In genomic region chr5:140925806-140926205, GRCh38 we compare ENCODE assay signal across 9 cellular contexts. TPM values are rescaled to one million over a fixed set of nuclear protein-coding genes. Genes with fewer than 3 reads are reported as not detected.
A peak's percentile ranks its signal among the peaks of the same experiment; 100 is the strongest.
DNase-seq lines count a peak whose midpoint lies in the region; ATAC-seq and TF ChIP-seq lines count a peak whose summit lies in the region.
"Had no signal": no experiment of that assay in that cellular context is flagged by ENCODE, and none has a peak within 500 bp of the region (broad histone marks: within the 10 kb centered on the region; RNA-seq: fewer than 3 reads in every experiment).

No MANE protein-coding gene starts in this region.

- H3K27me3 ChIP-seq in PC-9 (ENCODE audit: insufficient read depth, low read depth) (no peaks in the 10 kb centered on the region), gastroesophageal sphincter (peaks cover 33% of the 10 kb centered on the region), parathyroid adenoma (ENCODE audit: control insufficient read depth, insufficient read depth, low read length) (no peaks in the 10 kb centered on the region)

- no peak overlapping the region for H3K27ac ChIP-seq in PC-9
- peak overlapping the region in 3 of 4 donors; percentile 79 to 81 (median 80) for H3K27ac ChIP-seq in gastroesophageal sphincter
- H3K27ac ChIP-seq in parathyroid adenoma, result peak overlapping the region; percentile 87

- H2AFZ ChIP-seq in PC-9 (peak overlapping the region; percentile 67; the same call in 1 of the 2 replicates), parathyroid adenoma (peak overlapping the region; percentile 94)

- peaks cover 1% of the 10 kb centered on the region for H3K4me1 Mint-ChIP-seq in activated CD4-positive, alpha-beta memory T cell treated with anti-CD3 and anti-CD28 coated beads, Interleukin-2, amount 10 ng/mL, durations not matched to agents 7 days and 5 days

- H3K4me1 ChIP-seq in PC-9 (replicated peaks; ENCODE audit: insufficient read depth) (no peaks in the 10 kb centered on the region), gastroesophageal sphincter (peaks cover 0 to 26% (median 11%) of the 10 kb centered on the region in 3 donors), parathyroid adenoma (peaks cover 6% of the 10 kb centered on the region)

- H3K36me3 Mint-ChIP-seq in activated CD4-positive, alpha-beta memory T cell treated with anti-CD3 and anti-CD28 coated beads, Interleukin-2, amount 10 ng/mL, durations not matched to agents 7 days and 5 days (ENCODE audit: low read depth), result peaks cover 2% of the 10 kb centered on the region

- TF ChIP-seq EP300 in gastroesophageal sphincter (IDR thresholded peaks at IDR 0.05), result no peak

- TF ChIP-seq CTCF in PC-9 (conservative IDR thresholded peaks at IDR 0.05) (no peak), gastroesophageal sphincter (IDR thresholded peaks at IDR 0.05) (no peak), parathyroid adenoma (IDR thresholded peaks at IDR 0.05) (no peak)

- peaks cover 21% of the 10 kb centered on the region for H3K27me3 Mint-ChIP-seq in activated CD4-positive, alpha-beta memory T cell treated with anti-CD3 and anti-CD28 coated beads, Interleukin-2, amount 10 ng/mL, durations not matched to agents 7 days and 5 days

- CTCF ChIA-PET in PC-9 (lab: Charles Lee), result interaction anchor here (1.3 to 2.4 kb wide), 3 partner anchors 79 to 116 kb away, joined by 3 to 26 read pairs (median 3); no protein-coding TSS in a partner anchor
- CTCF ChIA-PET in activated CD4-positive, alpha-beta memory T cell treated with anti-CD3 and anti-CD28 coated beads, Interleukin-2, amount 10 ng/mL, durations not matched to agents 7 days and 5 days (lab: Charles Lee), result no interaction called here

- H3F3A ChIP-seq in PC-9 (ENCODE audit: insufficient read depth, low read depth), result no peaks in the 10 kb centered on the region

- peak overlapping the region; percentile 63 for H3K4me2 ChIP-seq in PC-9
- H3K4me2 ChIP-seq in parathyroid adenoma (ENCODE audit: low read length), result peak overlapping the region; percentile 90

- BruUV-seq in PC-9 (replicated peaks; lab: Mats Ljungman, UMichigan), result no TSS peak

- ATAC-seq in gastroesophageal sphincter, result no peak
- no peak for ATAC-seq in HG03159 (IDR thresholded peaks at IDR 0.05; ENCODE audit: unreplicated experiment)

- H3K36me3 ChIP-seq in PC-9 (ENCODE audit: low read depth), result no peaks in the 10 kb centered on the region
- no peaks in the 10 kb centered on the region for H3K36me3 ChIP-seq in gastroesophageal sphincter
- no peaks in the 10 kb centered on the region for H3K36me3 ChIP-seq in parathyroid adenoma (ENCODE audit: control insufficient read depth, insufficient read depth, low read length)

- peak overlapping the region; percentile 35; the same call in 1 of the 2 replicates for H3K4me3 ChIP-seq in PC-9
- H3K4me3 ChIP-seq in gastroesophageal sphincter, result peak overlapping the region; percentile 45 to 61
- H3K4me3 ChIP-seq in parathyroid adenoma (ENCODE audit: low read depth, low read length), result peak overlapping the region; percentile 77

- no peak overlapping the region for H3K4me3 Mint-ChIP-seq in activated CD4-positive, alpha-beta memory T cell treated with anti-CD3 and anti-CD28 coated beads, Interleukin-2, amount 10 ng/mL, durations not matched to agents 7 days and 5 days

- POLR2A ChIA-PET in PC-9 (lab: Charles Lee; ENCODE audit: unreplicated experiment), result interaction anchor here (0.6 kb wide), 1 partner anchor 78 kb away, joined by 5 read pairs; no protein-coding TSS in a partner anchor
- POLR2A ChIA-PET in activated CD4-positive, alpha-beta memory T cell treated with anti-CD3 and anti-CD28 coated beads, Interleukin-2, amount 10 ng/mL, durations not matched to agents 7 days and 5 days (lab: Charles Lee), result no interaction called here

- DNase-seq in DMS53 (lab: John Stamatoyannopoulos, UW), result peak; percentile 78
- DNase-seq in PC-9, result no peak
- DNase-seq in activated CD4-positive, alpha-beta memory T cell treated with anti-CD3 and anti-CD28 coated beads, Interleukin-2, amount 10 ng/mL, durations not matched to agents 7 days and 5 days, result no peak
- no peak for DNase-seq in NCI-H226
- DNase-seq in LoVo (ENCODE audit: low spot score), result no peak

- H3K9ac ChIP-seq in parathyroid adenoma, result peak overlapping the region; percentile 61

- peaks cover 3% of the 10 kb centered on the region for H3K9me3 Mint-ChIP-seq in activated CD4-positive, alpha-beta memory T cell treated with anti-CD3 and anti-CD28 coated beads, Interleukin-2, amount 10 ng/mL, durations not matched to agents 7 days and 5 days

- H4K20me1 ChIP-seq in PC-9 (ENCODE audit: insufficient read depth), result no peaks in the 10 kb centered on the region

- H3K79me2 ChIP-seq in PC-9 (ENCODE audit: low read depth) (no peaks in the 10 kb centered on the region), parathyroid adenoma (peaks cover 4% of the 10 kb centered on the region)

- intact Hi-C loops in PC-9 (cut with micrococcal nuclease; ENCODE audit: unreplicated experiment), result loop anchor here (1.0 to 5.0 kb wide), 3 partner anchors 57 to 114 kb away; partner anchors contain the start of gene PCDHA11

- no peak for TF ChIP-seq POLR2A in gastroesophageal sphincter (IDR thresholded peaks at IDR 0.05)

- H3K9me2 ChIP-seq in PC-9 (ENCODE audit: insufficient read depth), result no peaks in the 10 kb centered on the region

- 8 to 14% methylated on average over 3 to 8 of the region's 19 CpGs for WGBS in gastroesophageal sphincter (ENCODE audit: low coverage in 1 of 2), 2 donors

- no peak overlapping the region for H3K27ac Mint-ChIP-seq in activated CD4-positive, alpha-beta memory T cell treated with anti-CD3 and anti-CD28 coated beads, Interleukin-2, amount 10 ng/mL, durations not matched to agents 7 days and 5 days

- H3K9me3 ChIP-seq in PC-9 (ENCODE audit: insufficient read depth, low read depth) (no peaks in the 10 kb centered on the region), gastroesophageal sphincter (no peaks in the 10 kb centered on the region), parathyroid adenoma (ENCODE audit: control insufficient read depth, low read length) (no peaks in the 10 kb centered on the region)

RNA-seq across cellular contexts. Expression of gene PCDHAC1, which starts 0.3 kb away (rescaled TPM):
- 0.88 and 0.90 TPM in 2 replicates for total RNA-seq in PC-9 (2021)
- total RNA-seq in gastroesophageal sphincter, result 1 to 10 TPM in 2 of 4 donors, under 1 TPM in 2; 0.47 to 6.6 (median 1.4) TPM
- not detected for total RNA-seq in activated CD4-positive, alpha-beta memory T cell treated with anti-CD3 and anti-CD28 coated beads, Interleukin-2, amount 10 ng/mL, durations not matched to agents 7 days and 5 days
- total RNA-seq: RPMI7951 had no signal

RNA-seq across cellular contexts. Expression of gene PCDHAC2, which starts 40.5 kb away (rescaled TPM):
- 2.8 and 3.4 TPM in 2 replicates for total RNA-seq in PC-9 (2021)
- 10 to 100 TPM in 3 of 4 donors, 1 to 10 TPM in 1; 1.6 to 25.9 (median 13.9) TPM for total RNA-seq in gastroesophageal sphincter
- total RNA-seq in activated CD4-positive, alpha-beta memory T cell treated with anti-CD3 and anti-CD28 coated beads, Interleukin-2, amount 10 ng/mL, durations not matched to agents 7 days and 5 days, result not detected
- total RNA-seq: RPMI7951 had no signal

RNA-seq across cellular contexts. Expression of gene PCDHA13, which starts 43.9 kb away (rescaled TPM):
- total RNA-seq in PC-9 (2021) (not detected in 2 replicates), gastroesophageal sphincter (1 to 10 TPM in 2 of 4 donors, under 1 TPM in 2; 0.22 to 2.5 (median 0.79) TPM)
- total RNA-seq in activated CD4-positive, alpha-beta memory T cell treated with anti-CD3 and anti-CD28 coated beads, Interleukin-2, amount 10 ng/mL, durations not matched to agents 7 days and 5 days, result not detected
- total RNA-seq: RPMI7951 had no signal

RNA-seq across cellular contexts. Expression of gene PCDHA12, which starts 50.7 kb away (rescaled TPM):
- not detected in 2 replicates for total RNA-seq in PC-9 (2021)
- 1 to 10 TPM in 3 of 4 donors, under 1 TPM in 1; 0.54 to 4.7 (median 1.5) TPM for total RNA-seq in gastroesophageal sphincter
- not detected for total RNA-seq in activated CD4-positive, alpha-beta memory T cell treated with anti-CD3 and anti-CD28 coated beads, Interleukin-2, amount 10 ng/mL, durations not matched to agents 7 days and 5 days
- total RNA-seq: RPMI7951 had no signal

RNA-seq across cellular contexts. Expression of gene PCDHA11, which starts 57.0 kb away (rescaled TPM):
- total RNA-seq in PC-9 (2021) (not detected in 2 replicates), gastroesophageal sphincter (1 to 10 TPM in 1 of 4 donors, under 1 TPM in 3; 0.13 to 1.9 (median 0.89) TPM)
- not detected for total RNA-seq in activated CD4-positive, alpha-beta memory T cell treated with anti-CD3 and anti-CD28 coated beads, Interleukin-2, amount 10 ng/mL, durations not matched to agents 7 days and 5 days
- total RNA-seq: RPMI7951 had no signal
